9 cellular contexts compared by ENCODE assay signal in genomic region chr14:23299558-23299957, GRCh38. TPM values are rescaled to one million over a fixed set of nuclear protein-coding genes. Genes with fewer than 3 reads are reported as not detected.
DNase-seq lines count a peak whose midpoint lies in the region; ATAC-seq, FAIRE-seq and TF ChIP-seq lines count a peak whose summit lies in the region.
"Had no signal": no experiment of that assay in that cellular context is flagged by ENCODE, and none has a peak within 500 bp of the region (broad histone marks: within the 10 kb centered on the region; RNA-seq: fewer than 3 reads in every experiment).

No MANE protein-coding gene starts in this region.

- no peaks in the 10 kb centered on the region for H3K9me3 ChIP-seq in upper lobe of right lung
- H3K9me3 ChIP-seq: SJCRH30 had no signal

- DNase-seq in COLO829 (ENCODE audit: low spot score) (peak; percentile 66), HTR-8/SVneo (ENCODE audit: insufficient read length, low spot score) (peak; percentile 19), iris pigment epithelial cell (ENCODE audit: low read depth) (peak; percentile 57), upper lobe of right lung (no peak)
- DNase-seq in activated naive CD8-positive, alpha-beta T cell treated with anti-CD3 and anti-CD28 coated beads for 36 hours = no peak
- DNase-seq in stimulated activated CD4-positive, alpha-beta T cell treated with anti-CD3 and anti-CD28 coated beads, Interleukin-15, amount 100 ng/mL, for 24 hours = no peak
- no peak for DNase-seq in effector memory CD8-positive, alpha-beta T cell
- no peak for DNase-seq in effector CD8-positive, alpha-beta T cell (lab: John Stamatoyannopoulos, UW)

- H3K9me3 Mint-ChIP-seq in activated naive CD8-positive, alpha-beta T cell treated with anti-CD3 and anti-CD28 coated beads for 36 hours = no peaks in the 10 kb centered on the region
- H3K9me3 Mint-ChIP-seq in effector memory CD8-positive, alpha-beta T cell = no peaks in the 10 kb centered on the region

- H3K27ac ChIP-seq in upper lobe of right lung = no peak overlapping the region
- H3K27ac ChIP-seq: SJCRH30 had no signal

- no peaks in the 10 kb centered on the region for H3K27me3 ChIP-seq in upper lobe of right lung
- H3K27me3 ChIP-seq: SJCRH30 had no signal

- ATAC-seq in upper lobe of right lung = no peak
- ATAC-seq in effector memory CD8-positive, alpha-beta T cell (replicated peaks) = no peak

- H3K4me3 ChIP-seq in upper lobe of right lung = peak overlapping the region; percentile 58

- H3K27ac Mint-ChIP-seq in activated naive CD8-positive, alpha-beta T cell treated with anti-CD3 and anti-CD28 coated beads for 36 hours = peak overlapping the region; percentile 18
- no peak overlapping the region for H3K27ac Mint-ChIP-seq in effector memory CD8-positive, alpha-beta T cell

- TF ChIP-seq CTCF in upper lobe of right lung (IDR thresholded peaks at IDR 0.05) = peak; percentile 29

- peaks cover 23% of the 10 kb centered on the region for H3K4me1 ChIP-seq in upper lobe of right lung

- H3K36me3 Mint-ChIP-seq in activated naive CD8-positive, alpha-beta T cell treated with anti-CD3 and anti-CD28 coated beads for 36 hours = peaks cover 20% of the 10 kb centered on the region
- H3K36me3 Mint-ChIP-seq in effector memory CD8-positive, alpha-beta T cell (ENCODE audit: insufficient read depth) = peaks cover 41% of the 10 kb centered on the region

- H3K36me3 ChIP-seq in upper lobe of right lung = peaks cover 18% of the 10 kb centered on the region
- H3K36me3 ChIP-seq: SJCRH30 had no signal

- H3K4me3 Mint-ChIP-seq in activated naive CD8-positive, alpha-beta T cell treated with anti-CD3 and anti-CD28 coated beads for 36 hours = peak overlapping the region; percentile 48
- H3K4me3 Mint-ChIP-seq in effector memory CD8-positive, alpha-beta T cell = peak overlapping the region in 1 of 2 donors; percentile 92

- H3K4me1 Mint-ChIP-seq in activated naive CD8-positive, alpha-beta T cell treated with anti-CD3 and anti-CD28 coated beads for 36 hours = peaks cover 33% of the 10 kb centered on the region
- H3K4me1 Mint-ChIP-seq in effector memory CD8-positive, alpha-beta T cell (ENCODE audit: low read depth in 2 of 2) = peaks cover 15 to 27% of the 10 kb centered on the region in 2 donors

- intact Hi-C loops in upper lobe of right lung (cut with DNase I) = no loop called here

- FAIRE-seq in HTR-8/SVneo (lab: Jason Lieb, UNC) = no peak

- H3K27me3 Mint-ChIP-seq in activated naive CD8-positive, alpha-beta T cell treated with anti-CD3 and anti-CD28 coated beads for 36 hours = no peaks in the 10 kb centered on the region
- H3K27me3 Mint-ChIP-seq in effector memory CD8-positive, alpha-beta T cell = no peaks in the 10 kb centered on the region

RNA-seq across cellular contexts. Expression of gene PPP1R3E, which starts 3.1 kb away (rescaled TPM):
- total RNA-seq in activated naive CD8-positive, alpha-beta T cell treated with anti-CD3 and anti-CD28 coated beads for 36 hours = 10 to 100 TPM; 21.1 to 21.4 TPM
- total RNA-seq in upper lobe of right lung = 14.6 TPM

RNA-seq across cellular contexts. Expression of gene BCL2L2, which starts 7.1 kb away (rescaled TPM):
- total RNA-seq in activated naive CD8-positive, alpha-beta T cell treated with anti-CD3 and anti-CD28 coated beads for 36 hours = 1 to 10 TPM; 1.4 to 1.8 TPM
- total RNA-seq in upper lobe of right lung = 53.0 TPM

RNA-seq across cellular contexts. Expression of gene HOMEZ, which starts 13.6 kb away (rescaled TPM):
- 10 to 100 TPM; 10.8 to 12.7 TPM for total RNA-seq in activated naive CD8-positive, alpha-beta T cell treated with anti-CD3 and anti-CD28 coated beads for 36 hours
- 11.0 TPM for total RNA-seq in upper lobe of right lung

RNA-seq across cellular contexts. Expression of gene PABPN1, which starts 21.7 kb away (rescaled TPM):
- 100 to 1,000 TPM; 280 to 289 TPM for total RNA-seq in activated naive CD8-positive, alpha-beta T cell treated with anti-CD3 and anti-CD28 coated beads for 36 hours
- 118 TPM for total RNA-seq in upper lobe of right lung

RNA-seq across cellular contexts. Expression of gene SLC22A17, which starts 53.1 kb away (rescaled TPM):
- total RNA-seq in activated naive CD8-positive, alpha-beta T cell treated with anti-CD3 and anti-CD28 coated beads for 36 hours = 1 to 10 TPM; 2.2 to 2.9 TPM
- 12.1 TPM for total RNA-seq in upper lobe of right lung

Comparison
In these comparisons a context has a peak if more than half of its experiments do, and no peak if none do; other contexts are left out.
1. DNase-seq: peak in COLO829 (single experiment), HTR-8/SVneo (single experiment) and iris pigment epithelial cell (single experiment); none in activated naive CD8-positive, alpha-beta T cell treated with anti-CD3 and anti-CD28 coated beads for 36 hours (single experiment), upper lobe of right lung (single experiment), stimulated activated CD4-positive, alpha-beta T cell treated with anti-CD3 and anti-CD28 coated beads, Interleukin-15, amount 100 ng/mL, for 24 hours (single experiment), effector memory CD8-positive, alpha-beta T cell (0 of 3) and effector CD8-positive, alpha-beta T cell (single experiment).
2. RNA of gene BCL2L2, which starts 7.1 kb away (total RNA-seq): 53.0 TPM in upper lobe of right lung (single experiment); 1.4 to 1.8 TPM in activated naive CD8-positive, alpha-beta T cell treated with anti-CD3 and anti-CD28 coated beads for 36 hours; every median in the first group is over 10 times any median in the second.